ENCODE assay signal across 1 cellular context in genomic region chr6:231779-232178, GRCh38.
TF ChIP-seq lines count a peak whose summit lies in the region.

No MANE protein-coding gene starts in this region.

TF ChIP-seq in GM12878, 131 proteins besides CTCF, POLR2A, EP300 and RAD21 (continued from another document and continues in another):
- TF ChIP-seq ZNF687 (IDR thresholded peaks at IDR 0.05) (peak; percentile 60), IKZF1 (conservative IDR thresholded peaks at IDR 0.05) (peak; percentile 84), MAX (IDR thresholded peaks at IDR 0.05; ENCODE audit: low read depth, low read length) (no peak), BCLAF1 (IDR thresholded peaks at IDR 0.05) (no peak), PBX3 (IDR thresholded peaks at IDR 0.05; ENCODE audit: insufficient replicate concordance, low read depth, low read length) (no peak), NFYA (IDR thresholded peaks at IDR 0.05; ENCODE audit: borderline replicate concordance, low read depth, low read length) (no peak), POLR2AphosphoS5 (IDR thresholded peaks at IDR 0.05; ENCODE audit: low read length) (no peak), ZNF24 (IDR thresholded peaks at IDR 0.05) (no peak), SKIL (IDR thresholded peaks at IDR 0.05; ENCODE audit: low read depth, poor library complexity, severe bottlenecking) (peak; percentile 91), FOS (IDR thresholded peaks at IDR 0.05; ENCODE audit: borderline replicate concordance, extremely low read depth, insufficient read length) (no peak), CBX3 (IDR thresholded peaks at IDR 0.05; ENCODE audit: borderline replicate concordance, low read depth) (no peak), SP1 (IDR thresholded peaks at IDR 0.05; ENCODE audit: low read depth, low read length) (peak; percentile 11), TARDBP (IDR thresholded peaks at IDR 0.05; ENCODE audit: borderline replicate concordance) (no peak), CHD4 (IDR thresholded peaks at IDR 0.05) (no peak), ZNF274 (IDR thresholded peaks at IDR 0.05; ENCODE audit: insufficient read depth, insufficient read length) (no peak), MEF2A (IDR thresholded peaks at IDR 0.05; ENCODE audit: insufficient read depth, low read depth, low read length) (peak; percentile 72; the same call in 1 of the 2 replicates), HDGF (IDR thresholded peaks at IDR 0.05) (no peak), MYC (IDR thresholded peaks at IDR 0.05; ENCODE audit: insufficient read depth, insufficient read length, insufficient replicate concordance, low read length, severe bottlenecking) (no peak), ZBTB33 (IDR thresholded peaks at IDR 0.05) (no peak), RUNX3 (IDR thresholded peaks at IDR 0.05; ENCODE audit: low read length) (no peak), E2F4 (IDR thresholded peaks at IDR 0.05; ENCODE audit: low read depth, low read length) (no peak), SRF (IDR thresholded peaks at IDR 0.05; ENCODE audit: low read depth in 2 of 2, low read length in 2 of 2) (no peak), ETV6 (conservative IDR thresholded peaks at IDR 0.05 in 1 of 2, IDR thresholded peaks at IDR 0.05 in 1 of 2; ENCODE audit: borderline replicate concordance in 1 of 2, low read depth in 1 of 2) (peak in 1 of 2 experiments; percentile 43; a peak in 1 of 4 replicates), CHD1 (IDR thresholded peaks at IDR 0.05; ENCODE audit: low read depth, low read length) (no peak), GABPA (IDR thresholded peaks at IDR 0.05; ENCODE audit: low read depth) (no peak), SMC3 (IDR thresholded peaks at IDR 0.05; ENCODE audit: borderline replicate concordance, low read length) (peak; percentile 14; the same call in 1 of the 2 replicates), STAT1 (conservative IDR thresholded peaks at IDR 0.05) (no peak), FOXK2 (IDR thresholded peaks at IDR 0.05) (no peak), KDM1A (IDR thresholded peaks at IDR 0.05; ENCODE audit: borderline replicate concordance) (no peak), WRNIP1 (IDR thresholded peaks at IDR 0.05; ENCODE audit: borderline replicate concordance, low read depth, low read length) (no peak), YY1 (IDR thresholded peaks at IDR 0.05; ENCODE audit: low read depth, low read length) (0 out of 2 replicates have a peak, but pooled peaks have one; percentile 32), RELB (IDR thresholded peaks at IDR 0.05; ENCODE audit: low read depth) (peak; percentile 67; the same call in 1 of the 2 replicates), MTA3 (IDR thresholded peaks at IDR 0.05; ENCODE audit: borderline replicate concordance, low read length) (no peak), FOXM1 (IDR thresholded peaks at IDR 0.05; ENCODE audit: low read depth, low read length) (no peak), HDAC2 (IDR thresholded peaks at IDR 0.05) (no peak), ZNF217 (IDR thresholded peaks at IDR 0.05) (no peak), E4F1 (IDR thresholded peaks at IDR 0.05; ENCODE audit: borderline replicate concordance, partially characterized antibody) (no peak), ATF7 (IDR thresholded peaks at IDR 0.05; ENCODE audit: low read depth) (peak; percentile 53), TCF3 (IDR thresholded peaks at IDR 0.05; ENCODE audit: borderline replicate concordance, insufficient read depth, low read depth, low read length) (no peak), HDAC6 (IDR thresholded peaks at IDR 0.05; ENCODE audit: unreplicated experiment) (no peak), RFX5 (IDR thresholded peaks at IDR 0.05; ENCODE audit: low read depth, low read length) (no peak), SUPT20H (IDR thresholded peaks at IDR 0.05; ENCODE audit: borderline replicate concordance, control insufficient read depth, low read depth, low read length) (no peak), TBL1XR1 (IDR thresholded peaks at IDR 0.05; ENCODE audit: low read depth, low read length) (0 out of 2 replicates have a peak, but pooled peaks have one; percentile 49), SREBF2 (IDR thresholded peaks at IDR 0.05; ENCODE audit: low read length) (no peak), SPI1 (IDR thresholded peaks at IDR 0.05; ENCODE audit: borderline replicate concordance, insufficient read depth, low read depth, low read length) (0 out of 2 replicates have a peak, but pooled peaks have one; percentile 24), ASH2L (IDR thresholded peaks at IDR 0.05; ENCODE audit: borderline replicate concordance, low read depth) (no peak), BCL11A (IDR thresholded peaks at IDR 0.05; ENCODE audit: low read depth, low read length) (peak; percentile 56)
